19 cellular contexts compared by ENCODE assay signal in genomic region chr6:124928831-124929230, GRCh38. TPM values are rescaled to one million over a fixed set of nuclear protein-coding genes. Genes with fewer than 3 reads are reported as not detected.
DNase-seq lines count a peak whose midpoint lies in the region; ATAC-seq, FAIRE-seq and TF ChIP-seq lines count a peak whose summit lies in the region.
"Had no signal": no experiment of that assay in that cellular context is flagged by ENCODE, and none has a peak within 500 bp of the region (broad histone marks: within the 10 kb centered on the region; RNA-seq: fewer than 3 reads in every experiment).

No MANE protein-coding gene starts in this region.

- H3K27ac ChIP-seq in keratinocyte (ENCODE audit: control insufficient read depth, insufficient read depth, low read length), result peak overlapping the region; percentile 56
- H3K27ac ChIP-seq: HL-60 had no signal

- H3K9me3 ChIP-seq in keratinocyte (ENCODE audit: control insufficient read depth, low read depth, low read length), result no peaks in the 10 kb centered on the region
- H3K9me3 ChIP-seq: SK-N-SH had no signal

- H3K36me3 ChIP-seq in keratinocyte (ENCODE audit: control insufficient read depth in 2 of 2, extremely low read depth in 1 of 2, insufficient read depth in 2 of 2, low read length in 2 of 2), result no peaks in the 10 kb centered on the region

- FAIRE-seq in keratinocyte (lab: Jason Lieb, UNC), result peak; percentile 96
- FAIRE-seq: A204.1, GM12878 had no signal

- H3K4me3 ChIP-seq in astrocyte of the spinal cord (ENCODE audit: low read depth, low read length) (no peak overlapping the region), keratinocyte (ENCODE audit: control insufficient read depth in 2 of 3, extremely low read depth in 1 of 3, insufficient read depth in 2 of 3, low read depth in 1 of 3, low read length in 3 of 3) (no peak overlapping the region)
- H3K4me3 ChIP-seq: GM12878 had no signal

- in situ Hi-C loops in astrocyte of the spinal cord (cut with HindIII; ENCODE audit: low sequenced_read_pairs), result no loop called here

- TF ChIP-seq CTCF in astrocyte of the spinal cord (IDR thresholded peaks at IDR 0.05; ENCODE audit: low read depth, low read length) (no peak), keratinocyte (optimal IDR thresholded peaks at IDR 0.05 in 1 of 3, IDR thresholded peaks at IDR 0.05 in 1 of 3, conservative IDR thresholded peaks at IDR 0.05 in 1 of 3; ENCODE audit: extremely low read depth in 1 of 3, insufficient read depth in 2 of 3, low read length in 3 of 3) (no peak)

- dilution Hi-C loops in keratinocyte (cut with MboI; ENCODE audit: extremely low pct_ligation_motif_present, low sequenced_read_pairs), result no loop called here

- H3K9ac ChIP-seq in keratinocyte (ENCODE audit: control insufficient read depth, extremely low read depth, insufficient read depth, low read length), result no peak overlapping the region
- H3K9ac ChIP-seq: SK-N-SH had no signal

- H3K27me3 ChIP-seq in keratinocyte (ENCODE audit: control insufficient read depth, extremely low read depth, insufficient read depth, low read length), result no peaks in the 10 kb centered on the region

- peak overlapping the region; percentile 22 for H3K4me2 ChIP-seq in keratinocyte (ENCODE audit: control insufficient read depth, extremely low read depth, insufficient read depth, low read depth, low read length)
- H3K4me2 ChIP-seq: SK-N-SH had no signal

- DNase-seq in COLO829 (ENCODE audit: low spot score) (peak; percentile 10), NCI-H82 (lab: John Stamatoyannopoulos, UW) (peak; percentile 50), astrocyte of the spinal cord (ENCODE audit: low read depth, low spot score) (peak; percentile 20), keratinocyte (ENCODE audit: low read depth, low spot score) (no peak), GDM1 (lab: John Stamatoyannopoulos, UW) (no peak)
- no peak for DNase-seq in stimulated activated CD4-positive, alpha-beta T cell treated with anti-CD3 and anti-CD28 coated beads, Interleukin-12 subunit alpha, Interleukin-12 subunit beta, amount 100 ng/mL, for 4 hours
- DNase-seq: H7, HFFc6, KBM-7, NCI-H1105 treated with DMSO at 0.1 percent for 48 hours, NCI-H2029 treated with DMSO at 0.1 percent for 48 hours, NCI-H524 treated with DMSO at 0.1 percent for 48 hours, SIG-M5, SK-N-SH had no signal

- H4K20me1 ChIP-seq in keratinocyte (ENCODE audit: control insufficient read depth, extremely low read depth, insufficient read depth, low read length), result no peaks in the 10 kb centered on the region

- peaks cover 22% of the 10 kb centered on the region for H3K4me1 ChIP-seq in keratinocyte (ENCODE audit: control insufficient read depth, extremely low read depth, insufficient read depth, low read length)

- ATAC-seq in GM18867 (IDR thresholded peaks at IDR 0.05; ENCODE audit: unreplicated experiment), result no peak
- ATAC-seq in HG03045 (IDR thresholded peaks at IDR 0.05; ENCODE audit: unreplicated experiment), result no peak
- ATAC-seq: GM12878 had no signal

- no peaks in the 10 kb centered on the region for H3K79me2 ChIP-seq in keratinocyte (ENCODE audit: control insufficient read depth, insufficient read depth, low read length)

- H3K9me1 ChIP-seq in keratinocyte (ENCODE audit: control insufficient read depth, extremely low read depth, insufficient read depth, low read length), result no peaks in the 10 kb centered on the region

- peak overlapping the region; percentile 63 for H2AFZ ChIP-seq in keratinocyte (ENCODE audit: control insufficient read depth, low read length)

RNA-seq across cellular contexts. Expression of gene RNF217, which starts 33.4 kb away (rescaled TPM):
- polyA plus RNA-seq in keratinocyte, result 40.4 to 47.3 TPM (median 44.0 TPM) in 3 replicates
- polyA plus RNA-seq in keratinocyte (2011; ENCODE audit: low read depth), result 12.4 TPM
- polyA plus RNA-seq in keratinocyte (2011; cell fraction: cytosol; rRNA removed), result 28.3 and 53.2 TPM in 2 replicates
- polyA plus RNA-seq in keratinocyte (2011; cell fraction: nucleus; rRNA removed), result 82.3 and 95.8 TPM in 2 replicates
- polyA plus RNA-seq in keratinocyte (2012; ENCODE audit: low replicate concordance), result 13.2 and 25.2 TPM in 2 replicates
- polyA minus RNA-seq in keratinocyte, result 57.8 to 164 TPM (median 156 TPM) in 3 replicates
- 41.8 TPM for polyA minus RNA-seq in keratinocyte (2011; cell fraction: cytosol; rRNA and poly(A)+ RNA removed)
- polyA minus RNA-seq in keratinocyte (2011; cell fraction: nucleus; rRNA and poly(A)+ RNA removed), result 82.7 and 161 TPM in 2 replicates

Comparison
In these comparisons a context has a peak if more than half of its experiments do, and no peak if none do; other contexts are left out.
1. DNase-seq: peak in COLO829 (single experiment), NCI-H82 (single experiment) and astrocyte of the spinal cord (single experiment); none in keratinocyte (single experiment), stimulated activated CD4-positive, alpha-beta T cell treated with anti-CD3 and anti-CD28 coated beads, Interleukin-12 subunit alpha, Interleukin-12 subunit beta, amount 100 ng/mL, for 4 hours (single experiment) and GDM1 (single experiment).